11 cellular contexts compared by ENCODE assay signal in the genomic region with DNA sequence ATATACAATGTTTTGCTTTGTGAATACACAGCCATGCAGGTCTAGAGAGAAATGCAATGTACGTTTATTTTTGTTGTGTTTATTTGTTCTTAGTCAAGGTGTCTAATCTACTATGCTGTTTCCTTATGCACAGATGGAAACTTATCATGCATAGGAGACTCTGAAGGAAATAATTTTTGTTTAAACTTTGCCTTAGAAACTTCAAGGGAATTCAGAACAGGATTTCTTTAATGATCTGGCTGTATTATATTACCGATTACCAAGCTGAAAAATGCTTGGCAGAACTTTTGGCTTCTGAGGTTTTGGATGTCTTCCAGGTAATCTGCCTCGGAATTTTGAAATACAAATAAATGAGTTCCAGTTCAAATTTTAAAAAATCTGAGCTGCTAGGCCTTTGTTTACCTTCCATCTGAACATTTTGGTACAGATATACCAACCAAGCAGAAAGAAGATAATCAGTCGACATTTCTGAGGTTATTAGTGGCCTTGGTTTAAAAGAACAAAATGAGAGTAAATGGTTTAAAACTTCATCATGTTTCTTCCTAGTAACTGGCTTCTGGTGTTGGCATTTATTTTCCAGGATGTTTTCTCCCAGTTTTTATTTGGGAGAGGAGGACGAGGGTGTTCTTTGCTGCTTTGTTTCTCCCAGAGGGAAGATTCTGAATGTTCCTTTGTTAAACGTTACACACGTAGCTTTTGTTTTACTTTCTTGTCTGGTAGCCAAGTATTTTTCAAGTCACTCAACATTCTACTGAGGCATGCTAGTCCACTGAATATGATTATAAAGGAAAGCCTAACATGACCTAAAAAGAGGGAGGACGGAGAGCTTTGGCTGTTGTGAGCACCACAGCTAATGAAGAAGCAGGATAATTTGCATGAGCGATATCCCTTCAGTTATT.
A peak's percentile ranks its signal among the peaks of the same experiment; 100 is the strongest.
DNase-seq lines count a peak whose midpoint lies in the region; TF ChIP-seq lines count a peak whose summit lies in the region.
"Had no signal": no experiment of that assay in that cellular context is flagged by ENCODE, and none has a peak within 500 bp of the region (broad histone marks: within the 10 kb centered on the region; RNA-seq: fewer than 3 reads in every experiment).

No MANE protein-coding gene starts in this region.

- peaks cover 27% of the 10 kb centered on the region for H3K4me1 ChIP-seq in SJCRH30

- in situ Hi-C loops in Caki2 (cut with HindIII; ENCODE audit: low pct_unique_long_range_greater_than_20kb, low sequenced_read_pairs) = no loop called here

- no peaks in the 10 kb centered on the region for H3K27me3 ChIP-seq in SJCRH30

- no peaks in the 10 kb centered on the region for H3K36me3 ChIP-seq in SJCRH30

- no peaks in the 10 kb centered on the region; the same call in none of the 2 replicates for H3K9me3 ChIP-seq in SJCRH30 (replicated peaks)

- TF ChIP-seq CTCF in foreskin fibroblast (IDR thresholded peaks at IDR 0.05; ENCODE audit: low read depth, low read length) = no peak

- DNase-seq in Caki2 (ENCODE audit: low read depth) (peak; percentile 55), SJCRH30 (peak in 1 of 2 experiments; percentile 59), foreskin fibroblast (peak; percentile 57 to 85), putamen (ENCODE audit: low spot score) (peak; percentile 88), NCI-H748 (lab: John Stamatoyannopoulos, UW; ENCODE audit: unreplicated experiment) (no peak), NCI-H345 (lab: John Stamatoyannopoulos, UW) (no peak)
- DNase-seq in activated CD4-positive, alpha-beta T cell treated with anti-CD3 and anti-CD28 coated beads, Interleukin-2, amount 50 U/mL, for 1 hour = no peak
- no peak for DNase-seq in activated CD4-positive, alpha-beta T cell treated with anti-CD3 and anti-CD28 coated beads for 48 hours
- DNase-seq: activated CD8-positive, alpha-beta T cell treated with anti-CD3 and anti-CD28 coated beads for 36 hours; NCI-H1417; stimulated activated CD4-positive, alpha-beta T cell treated with anti-CD3 and anti-CD28 coated beads, Interleukin-4, amount 100 ng/mL, for 1 hour had no signal

- H3K4me3 ChIP-seq in SJCRH30 (peak overlapping the region; percentile 3; the same call in 1 of the 2 replicates), foreskin fibroblast (ENCODE audit: low read depth in 1 of 2, low read length in 2 of 2) (no peak overlapping the region)

- H3K27ac ChIP-seq in SJCRH30 = peak overlapping the region; percentile 57

Comparison
In these comparisons a context has a peak if more than half of its experiments do, and no peak if none do; other contexts are left out.
1. DNase-seq: peak in Caki2 (single experiment), foreskin fibroblast (2 of 2) and putamen (single experiment); none in activated CD4-positive, alpha-beta T cell treated with anti-CD3 and anti-CD28 coated beads, Interleukin-2, amount 50 U/mL, for 1 hour (single experiment), activated CD4-positive, alpha-beta T cell treated with anti-CD3 and anti-CD28 coated beads for 48 hours (single experiment), NCI-H748 (single experiment) and NCI-H345 (single experiment).